15 cellular contexts compared by ENCODE assay signal in genomic region chr20:19351542-19351941, GRCh38.
"Had no signal": no experiment of that assay in that cellular context is flagged by ENCODE, and none has a peak within 500 bp of the region (broad histone marks: within the 10 kb centered on the region; RNA-seq: fewer than 3 reads in every experiment).

No MANE protein-coding gene starts in this region.

- DNase-seq: effector memory CD8-positive, alpha-beta T cell; erythroblast; foreskin keratinocyte; head of caudate nucleus; hippocampal formation; midbrain; right cardiac atrium; stimulated activated CD4-positive, alpha-beta T cell treated with anti-CD3 and anti-CD28 coated beads, Interleukin-2, amount 100 ng/mL, for 48 hours; stimulated activated naive CD4-positive, alpha-beta T cell treated with Interleukin-2 at 50 U/mL for 16 hours; trophoblast cell had no signal

- H3K27ac Mint-ChIP-seq: dendritic cell treated with granulocyte-macrophage colony-stimulating factor and Interleukin-4, amounts not matched to agents 40 ng/mL and 50 ng/mL, for 4 days; nephron had no signal

- H3K27me3 Mint-ChIP-seq: dendritic cell treated with granulocyte-macrophage colony-stimulating factor and Interleukin-4, amounts not matched to agents 40 ng/mL and 50 ng/mL, for 4 days; effector memory CD8-positive, alpha-beta T cell had no signal

- H3K9me3 Mint-ChIP-seq: dendritic cell treated with granulocyte-macrophage colony-stimulating factor and Interleukin-4, amounts not matched to agents 40 ng/mL and 50 ng/mL, for 4 days; effector memory CD8-positive, alpha-beta T cell; nephron had no signal

- H3K4me3 Mint-ChIP-seq: dendritic cell treated with granulocyte-macrophage colony-stimulating factor and Interleukin-4, amounts not matched to agents 40 ng/mL and 50 ng/mL, for 4 days; effector memory CD8-positive, alpha-beta T cell; nephron had no signal

- H3K4me1 ChIP-seq: foreskin keratinocyte had no signal

- H3K9me3 ChIP-seq: neutrophil had no signal

- H3K36me3 ChIP-seq: neutrophil had no signal

- H3K27me3 ChIP-seq: foreskin keratinocyte, neutrophil had no signal

- H3K27ac ChIP-seq: foreskin keratinocyte, neutrophil had no signal

- H3K4me3 ChIP-seq: smooth muscle cell had no signal

- ATAC-seq: effector memory CD8-positive, alpha-beta T cell; foreskin keratinocyte; left lobe of liver had no signal
